Comparison of ENCODE assay signal across 8 cellular contexts in the genomic region with DNA sequence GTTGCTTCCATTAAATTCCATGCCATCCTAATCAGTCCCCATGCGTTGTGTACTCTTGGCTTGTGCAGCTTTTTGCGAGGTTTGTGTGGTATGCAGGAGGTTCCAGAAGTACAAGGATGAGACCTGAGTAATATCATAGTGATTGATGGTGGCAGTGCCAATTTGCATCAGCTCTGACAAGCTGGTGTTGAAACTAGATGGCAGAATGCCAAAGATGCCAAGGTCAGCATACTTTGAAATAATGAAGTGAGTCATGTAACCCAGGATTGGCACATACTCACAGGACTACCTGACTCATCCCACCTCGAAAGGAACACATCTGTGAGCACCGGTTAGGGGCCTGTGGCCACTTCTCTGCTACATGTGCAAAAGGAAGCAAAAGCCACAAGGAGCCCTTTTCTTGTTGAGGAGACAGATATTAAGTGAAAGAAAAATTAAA. TPM values are rescaled to one million over a fixed set of nuclear protein-coding genes. Genes with fewer than 3 reads are reported as not detected.
DNase-seq lines count a peak whose midpoint lies in the region; ATAC-seq and TF ChIP-seq lines count a peak whose summit lies in the region.

No MANE protein-coding gene starts in this region.

- no peak overlapping the region for H3K4me3 ChIP-seq in AG09309 (ENCODE audit: control insufficient read depth, low read depth, low read length)

- no peaks in the 10 kb centered on the region for H3K9me3 Mint-ChIP-seq in activated naive CD8-positive, alpha-beta T cell treated with anti-CD3 and anti-CD28 coated beads for 36 hours

- DNase-seq in AG09309 (ENCODE audit: low read depth) (peak; percentile 75), SIG-M5 (lab: John Stamatoyannopoulos, UW) (peak; percentile 40), inferior parietal cortex (ENCODE audit: extremely low spot score) (peak; percentile 33)
- DNase-seq in activated naive CD8-positive, alpha-beta T cell treated with anti-CD3 and anti-CD28 coated beads for 36 hours: peak; percentile 71
- DNase-seq in stimulated activated CD8-positive, alpha-beta memory T cell treated with anti-CD3 and anti-CD28 coated beads, Interleukin-15, amount 100 ng/mL, for 24 hours (ENCODE audit: low read depth): peak; percentile 22
- no peak for DNase-seq in effector CD8-positive, alpha-beta T cell (lab: John Stamatoyannopoulos, UW)

- H3K4me1 Mint-ChIP-seq in activated naive CD8-positive, alpha-beta T cell treated with anti-CD3 and anti-CD28 coated beads for 36 hours: peaks cover 20% of the 10 kb centered on the region

- no peaks in the 10 kb centered on the region for H3K27me3 Mint-ChIP-seq in activated naive CD8-positive, alpha-beta T cell treated with anti-CD3 and anti-CD28 coated beads for 36 hours

- no peak overlapping the region for H3K27ac Mint-ChIP-seq in activated naive CD8-positive, alpha-beta T cell treated with anti-CD3 and anti-CD28 coated beads for 36 hours

- peak; percentile 86 for ATAC-seq in GM19395 (IDR thresholded peaks at IDR 0.05; ENCODE audit: unreplicated experiment)
- ATAC-seq in HG03457 (IDR thresholded peaks at IDR 0.05; ENCODE audit: unreplicated experiment): peak; percentile 89

- peaks cover 3% of the 10 kb centered on the region for H3K36me3 Mint-ChIP-seq in activated naive CD8-positive, alpha-beta T cell treated with anti-CD3 and anti-CD28 coated beads for 36 hours

- TF ChIP-seq CTCF in AG09309 (IDR thresholded peaks at IDR 0.05; ENCODE audit: control insufficient read depth, insufficient read depth, low read depth, low read length, missing control alignments): no peak

- no peak overlapping the region for H3K4me3 Mint-ChIP-seq in activated naive CD8-positive, alpha-beta T cell treated with anti-CD3 and anti-CD28 coated beads for 36 hours

RNA-seq across cellular contexts. Expression of a gene that starts 14.3 kb away (rescaled TPM):
- 10 to 100 TPM; 11.7 to 17.0 TPM for total RNA-seq in activated naive CD8-positive, alpha-beta T cell treated with anti-CD3 and anti-CD28 coated beads for 36 hours

RNA-seq across cellular contexts. Expression of a gene that starts 42.5 kb away (rescaled TPM):
- not detected for total RNA-seq in activated naive CD8-positive, alpha-beta T cell treated with anti-CD3 and anti-CD28 coated beads for 36 hours
